In genomic region chr3:47536221-47536891, GRCh38 we compare ENCODE assay signal across 20 cellular contexts. TPM values are rescaled to one million over a fixed set of nuclear protein-coding genes. Genes with fewer than 3 reads are reported as not detected.
DNase-seq lines count a peak whose midpoint lies in the region; ATAC-seq and TF ChIP-seq lines count a peak whose summit lies in the region.
"Had no signal": no experiment of that assay in that cellular context is flagged by ENCODE, and none has a peak within 500 bp of the region (broad histone marks: within the 10 kb centered on the region; RNA-seq: fewer than 3 reads in every experiment).

No MANE protein-coding gene starts in this region.

- H3K18ac ChIP-seq in IMR-90 (ENCODE audit: low read depth, low read length): no peak overlapping the region

- no peaks in the 10 kb centered on the region for H4K20me1 ChIP-seq in IMR-90 (ENCODE audit: insufficient read depth, low read length)

- no peak overlapping the region for H4K5ac ChIP-seq in IMR-90 (ENCODE audit: low read depth, low read length)

- WGBS in IMR-90 (ENCODE audit: extremely low coverage in 2 of 2, insufficient read length in 1 of 2), 2 experiments: 79% methylated on average over 8 of the region's 19 CpGs; no CpG with 5 or more reads in 1 of the 2 experiments

- no peak overlapping the region for H3K27ac ChIP-seq in IMR-90 (ENCODE audit: insufficient read depth, low read length)
- H3K27ac ChIP-seq in caudate nucleus (ENCODE audit: low read depth, low read length): peak overlapping the region; percentile 87
- peak overlapping the region; percentile 43 for H3K27ac ChIP-seq in substantia nigra (ENCODE audit: low read depth, low read length, poor library complexity, severe bottlenecking)
- H3K27ac ChIP-seq: esophagus squamous epithelium had no signal

- no peak for TF ChIP-seq CTCF in IMR-90 (conservative IDR thresholded peaks at IDR 0.05; ENCODE audit: low read depth, low read length)

- POLR2A ChIA-PET in IMR-90 (lab: Charles Lee; ENCODE audit: unreplicated experiment): no interaction called here

- dilution Hi-C loops in IMR-90 (cut with HindIII; ENCODE audit: low sequenced_read_pairs, unreplicated experiment): no loop called here

- H4K8ac ChIP-seq in IMR-90 (ENCODE audit: low read depth in 2 of 2, low read length in 2 of 2): no peak overlapping the region

- H3K27me3 ChIP-seq in IMR-90 (ENCODE audit: control insufficient read depth, insufficient read depth, low read length): peaks cover 10% of the 10 kb centered on the region

- no peak overlapping the region for H2BK20ac ChIP-seq in IMR-90 (ENCODE audit: low read depth, low read length)

- intact Hi-C loops in IMR-90 (cut with micrococcal nuclease): no loop called here

- no peak for ATAC-seq in IMR-90 (ENCODE audit: low read depth)
- ATAC-seq: effector memory CD8-positive, alpha-beta T cell; left colon; mucosa of descending colon had no signal

- no peak for TF ChIP-seq RAD21 in IMR-90 (IDR thresholded peaks at IDR 0.05; ENCODE audit: low read length)

- no peak overlapping the region for H3K14ac ChIP-seq in IMR-90 (replicated peaks; ENCODE audit: low read depth, low read length)

- H3K4me2 ChIP-seq in IMR-90 (ENCODE audit: low read depth, low read length): no peak overlapping the region

- no peaks in the 10 kb centered on the region for H3K79me1 ChIP-seq in IMR-90 (ENCODE audit: low read depth in 1 of 2, low read length in 2 of 2)

- no peak overlapping the region for H3K9ac ChIP-seq in IMR-90 (ENCODE audit: low read depth, low read length)

- BruUV-seq in IMR-90 (replicated peaks; lab: Mats Ljungman, UMichigan): no TSS peak

- no peak overlapping the region for H2BK120ac ChIP-seq in IMR-90 (ENCODE audit: low read depth, low read length)

- in situ Hi-C loops in IMR-90 (cut with MboI; ENCODE audit: low sequenced_read_pairs): no loop called here

- no peak overlapping the region for H2AFZ ChIP-seq in IMR-90 (replicated peaks; ENCODE audit: low read length, poor library complexity)

- DNase-seq in IMR-90: no peak
- DNase-seq in caudate nucleus (lab: John Stamatoyannopoulos, UW): peak in 55 of 61 donors; percentile 2 to 90 (median 68)
- peak; percentile 64 for DNase-seq in midbrain (lab: John Stamatoyannopoulos, UW)
- peak in 46 of 49 donors; percentile 11 to 81 (median 56) for DNase-seq in substantia nigra (lab: John Stamatoyannopoulos, UW)
- no peak for DNase-seq in NCI-H1417 (lab: John Stamatoyannopoulos, UW)
- no peak for DNase-seq in stimulated activated CD4-positive, alpha-beta T cell treated with anti-CD3 and anti-CD28 coated beads, Interleukin-4, amount 100 ng/mL, for 4 hours
- no peak for DNase-seq in central memory CD4-positive, alpha-beta T cell
- DNase-seq: activated CD4-positive, alpha-beta memory T cell treated with anti-CD3 and anti-CD28 coated beads for 36 hours; activated CD4-positive, CD25-positive, alpha-beta regulatory T cell; activated naive CD4-positive, alpha-beta T cell; CD4-positive, alpha-beta T cell; DMS79; effector memory CD8-positive, alpha-beta T cell; esophagus squamous epithelium; left colon; mucosa of descending colon; NCI-H1417 treated with DMSO at 0.1 percent for 48 hours; NCI-H2107; RPMI8226; T-helper 9 cell had no signal

- no peak overlapping the region for H2AK5ac ChIP-seq in IMR-90 (ENCODE audit: low read depth, low read length)

- TF ChIP-seq POLR2A in IMR-90 (IDR thresholded peaks at IDR 0.05; ENCODE audit: low read depth, low read length): no peak

- no peak overlapping the region for H3K23ac ChIP-seq in IMR-90 (ENCODE audit: low read depth, low read length)

- H3K56ac ChIP-seq in IMR-90 (ENCODE audit: extremely low read depth, insufficient read depth, low read length): no peak overlapping the region

- no peaks in the 10 kb centered on the region for H3K4me1 ChIP-seq in IMR-90 (ENCODE audit: control insufficient read depth, insufficient read depth, low read length)

- H3K9me1 ChIP-seq in IMR-90 (ENCODE audit: insufficient read depth, low read length): 0 out of 2 replicates have a peak, but pooled peaks cover 3% of the 10 kb centered on the region

- no peak overlapping the region for H3K4me3 ChIP-seq in IMR-90 (ENCODE audit: insufficient read depth, low read depth, low read length)
- H3K4me3 ChIP-seq: esophagus squamous epithelium, mucosa of descending colon had no signal

- no peaks in the 10 kb centered on the region; the same call in 1 of the 2 replicates for H3K9me3 ChIP-seq in IMR-90 (ENCODE audit: control insufficient read depth, insufficient read depth, low read length)
- H3K9me3 ChIP-seq: esophagus squamous epithelium, mucosa of descending colon had no signal

- CTCF ChIA-PET in IMR-90 (lab: Yijun Ruan, JAX): no interaction called here

- no peak overlapping the region for H2BK15ac ChIP-seq in IMR-90 (ENCODE audit: low read depth, low read length)

- H3K4ac ChIP-seq in IMR-90 (ENCODE audit: low read depth, low read length): no peak overlapping the region

- peak overlapping the region; percentile 28 for H2AK9ac ChIP-seq in IMR-90 (replicated peaks; ENCODE audit: low read depth, low read length, poor library complexity)

- no peak overlapping the region for H4K91ac ChIP-seq in IMR-90 (ENCODE audit: insufficient read depth, low read depth, low read length)

- H3K36me3 ChIP-seq in IMR-90 (ENCODE audit: control insufficient read depth, insufficient read depth, low read length): no peaks in the 10 kb centered on the region
- H3K36me3 ChIP-seq: esophagus squamous epithelium had no signal

- H2BK5ac ChIP-seq in IMR-90 (ENCODE audit: low read depth, low read length, poor library complexity, severe bottlenecking): no peak overlapping the region

TF ChIP-seq in IMR-90, 13 proteins besides CTCF, POLR2A, EP300 and RAD21:
- no peak for TF ChIP-seq ELK1 (IDR thresholded peaks at IDR 0.05; ENCODE audit: borderline replicate concordance, low read depth, low read length)

RNA-seq across cellular contexts. Expression of gene ELP6, which starts 22.8 kb away (rescaled TPM):
- 26.1 and 31.4 TPM in 2 replicates for total RNA-seq in IMR-90 (2012; rRNA removed)
- 44.9 and 49.4 TPM in 2 replicates for polyA plus RNA-seq in IMR-90 (2012; rRNA removed)
- polyA plus RNA-seq in IMR-90 (2012; cell fraction: cytosol; rRNA removed): 53.8 and 59.8 TPM in 2 replicates
- 38.9 and 42.4 TPM in 2 replicates for polyA plus RNA-seq in IMR-90 (2012; cell fraction: nucleus; rRNA removed; ENCODE audit: low replicate concordance)

RNA-seq across cellular contexts. Expression of gene CSPG5, which starts 42.3 kb away (rescaled TPM):
- under 0.01 TPM in 2 replicates for total RNA-seq in IMR-90 (2012; rRNA removed)
- polyA plus RNA-seq in IMR-90 (2012; rRNA removed): 0.10 TPM in 2 replicates
- polyA plus RNA-seq in IMR-90 (2012; cell fraction: cytosol; rRNA removed): 0.06 and 0.13 TPM in 2 replicates
- 0.05 and 0.07 TPM in 2 replicates for polyA plus RNA-seq in IMR-90 (2012; cell fraction: nucleus; rRNA removed; ENCODE audit: low replicate concordance)

Comparison
In these comparisons a context has a peak if more than half of its experiments do, and no peak if none do; other contexts are left out.
1. DNase-seq: peak in caudate nucleus (55 of 61), midbrain (single experiment) and substantia nigra (46 of 49); none in IMR-90 (single experiment), NCI-H1417 (0 of 3), stimulated activated CD4-positive, alpha-beta T cell treated with anti-CD3 and anti-CD28 coated beads, Interleukin-4, amount 100 ng/mL, for 4 hours (0 of 2) and central memory CD4-positive, alpha-beta T cell (single experiment).